21 cellular contexts compared by ENCODE assay signal in the genomic region with DNA sequence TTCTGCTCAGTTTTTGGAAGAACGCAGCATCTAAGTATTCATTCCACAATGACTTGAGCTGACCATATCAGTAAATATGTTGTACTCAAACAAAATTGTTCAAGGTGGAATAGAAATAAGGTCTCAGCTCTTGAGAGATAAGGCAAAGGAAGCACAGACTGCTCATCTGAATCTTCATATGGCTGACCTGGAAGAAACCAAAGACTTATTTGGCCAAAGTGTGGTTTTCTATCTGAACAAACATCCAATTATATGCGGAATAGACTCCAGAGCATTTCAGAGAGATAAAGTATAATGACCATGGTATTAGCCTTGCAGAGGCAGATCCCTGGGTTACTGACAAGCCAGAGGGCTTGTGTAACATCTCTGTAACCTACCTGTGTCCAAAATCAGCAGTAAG.
"Had no signal": no experiment of that assay in that cellular context is flagged by ENCODE, and none has a peak within 500 bp of the region (broad histone marks: within the 10 kb centered on the region; RNA-seq: fewer than 3 reads in every experiment).

No MANE protein-coding gene starts in this region.

- H3K36me3 ChIP-seq: Peyer's patch, SJCRH30 had no signal

- H2AFZ ChIP-seq: PC-9 had no signal

- H3K27ac ChIP-seq: PC-9, Peyer's patch, SJCRH30 had no signal

- H3K4me2 ChIP-seq: PC-9 had no signal

- H3K4me3 ChIP-seq: PC-9, Peyer's patch, SJCRH30 had no signal

- H3K9me3 ChIP-seq: Peyer's patch, SJCRH30 had no signal

- H3K4me1 ChIP-seq: Peyer's patch, SJCRH30 had no signal

- ATAC-seq: Right ventricle myocardium inferior, SK-N-SH treated with all-trans-retinoic acid at 6 μM for 48 hours had no signal

- H3K27me3 ChIP-seq: Peyer's patch, SJCRH30 had no signal

- DNase-seq: Karpas-422, KG1, MM.1S, NCI-H1092 treated with DMSO at 0.1 percent for 48 hours, NCI-H1436, NCI-H187, NCI-H2029, NCI-H2081 treated with DMSO at 0.1 percent for 48 hours, NCI-H2171, NCI-H226, NCI-H446, NCI-H510A, NCI-H524 treated with DMSO at 0.1 percent for 48 hours, NCI-H69, NCI-H774, PC-9, Peyer's patch, SHP77 treated with DMSO at 0.1 percent for 48 hours, SJCRH30 had no signal
